ENCODE assay signal across 25 cellular contexts in genomic region chr19:18185538-18185937, GRCh38. TPM values are rescaled to one million over a fixed set of nuclear protein-coding genes. Genes with fewer than 3 reads are reported as not detected.
"Had no signal": no experiment of that assay in that cellular context is flagged by ENCODE, and none has a peak within 500 bp of the region (broad histone marks: within the 10 kb centered on the region; RNA-seq: fewer than 3 reads in every experiment).

No MANE protein-coding gene starts in this region.

- H3K9me3 ChIP-seq: breast epithelium, colonic mucosa, esophagus muscularis mucosa, thyroid gland, upper lobe of right lung had no signal

- H3K4me3 Mint-ChIP-seq: activated CD4-positive, alpha-beta T cell treated with anti-CD3 and anti-CD28 coated beads for 36 hours; activated naive CD8-positive, alpha-beta T cell treated with anti-CD3 and anti-CD28 coated beads, Interleukin-2, amount 10 ng/mL, durations not matched to agents 7 days and 5 days; effector memory CD8-positive, alpha-beta T cell; mesothelial cell of epicardium; stimulated activated naive CD8-positive, alpha-beta T cell treated with anti-CD3 and anti-CD28 coated beads, Interleukin-15, Interleukin-2, amounts not matched to agents 100 ng/mL and 50 ng/mL, for 24 hours had no signal

- H3K27me3 ChIP-seq: breast epithelium, colonic mucosa, dorsolateral prefrontal cortex, hepatocyte, thyroid gland, upper lobe of right lung had no signal

- ATAC-seq: activated CD4-positive, alpha-beta T cell treated with anti-CD3 and anti-CD28 coated beads for 36 hours; effector memory CD8-positive, alpha-beta T cell; left ventricle myocardium superior; upper lobe of right lung had no signal

- H3K36me3 Mint-ChIP-seq: activated naive CD8-positive, alpha-beta T cell treated with anti-CD3 and anti-CD28 coated beads, Interleukin-2, amount 10 ng/mL, durations not matched to agents 7 days and 5 days; mesothelial cell of epicardium had no signal

- H3K27ac ChIP-seq: breast epithelium, colonic mucosa, dorsolateral prefrontal cortex, esophagus muscularis mucosa, hepatocyte, thyroid gland, upper lobe of right lung had no signal

- H3K4me1 ChIP-seq: breast epithelium, colonic mucosa, esophagus muscularis mucosa, thyroid gland, upper lobe of right lung had no signal

- H3K36me3 ChIP-seq: breast epithelium, colonic mucosa, esophagus muscularis mucosa, thyroid gland, upper lobe of right lung had no signal

- H3K27ac Mint-ChIP-seq: activated CD4-positive, alpha-beta T cell treated with anti-CD3 and anti-CD28 coated beads for 36 hours; activated naive CD8-positive, alpha-beta T cell treated with anti-CD3 and anti-CD28 coated beads, Interleukin-2, amount 10 ng/mL, durations not matched to agents 7 days and 5 days; effector memory CD8-positive, alpha-beta T cell; mesothelial cell of epicardium; progenitor cell of endocrine pancreas; stimulated activated naive CD8-positive, alpha-beta T cell treated with anti-CD3 and anti-CD28 coated beads, Interleukin-15, Interleukin-2, amounts not matched to agents 100 ng/mL and 50 ng/mL, for 24 hours had no signal

- H3K9me3 Mint-ChIP-seq: activated naive CD8-positive, alpha-beta T cell treated with anti-CD3 and anti-CD28 coated beads, Interleukin-2, amount 10 ng/mL, durations not matched to agents 7 days and 5 days; effector memory CD8-positive, alpha-beta T cell; mesothelial cell of epicardium; stimulated activated naive CD8-positive, alpha-beta T cell treated with anti-CD3 and anti-CD28 coated beads, Interleukin-15, Interleukin-2, amounts not matched to agents 100 ng/mL and 50 ng/mL, for 24 hours had no signal

- H3K4me2 ChIP-seq: hepatocyte had no signal

- H3K4me3 ChIP-seq: breast epithelium, colonic mucosa, dorsolateral prefrontal cortex, esophagus muscularis mucosa, hepatocyte, thyroid gland, upper lobe of right lung had no signal

- H3K79me2 ChIP-seq: hepatocyte had no signal

- DNase-seq: activated CD4-positive, alpha-beta T cell treated with anti-CD3 and anti-CD28 coated beads for 36 hours; activated CD4-positive, alpha-beta T cell treated with anti-CD3 and anti-CD28 coated beads, Interleukin-2, amount 50 U/mL, for 4 hours; activated naive CD4-positive, alpha-beta T cell treated with Interleukin-2 at 50 U/mL for 16 hours; activated naive CD8-positive, alpha-beta T cell treated with anti-CD3 and anti-CD28 coated beads, Interleukin-2, amount 10 ng/mL, durations not matched to agents 7 days and 5 days; activated T-cell treated with anti-CD3 and anti-CD28 coated beads, Interleukin-2, amount 50 U/mL, for 48 hours; amniotic stem cell; colonic mucosa; dorsolateral prefrontal cortex; effector memory CD8-positive, alpha-beta T cell; glutamatergic neuron; left ventricle myocardium superior; mammary epithelial cell; retina; stimulated activated CD4-positive, alpha-beta T cell treated with anti-CD3 and anti-CD28 coated beads, Interleukin-4, amount 100 ng/mL, for 24 hours; substantia nigra; T-helper 1 cell; thyroid gland; upper lobe of right lung had no signal

- H2AFZ ChIP-seq: hepatocyte had no signal

- H3K4me1 Mint-ChIP-seq: activated CD4-positive, alpha-beta T cell treated with anti-CD3 and anti-CD28 coated beads for 36 hours; activated naive CD8-positive, alpha-beta T cell treated with anti-CD3 and anti-CD28 coated beads, Interleukin-2, amount 10 ng/mL, durations not matched to agents 7 days and 5 days; mesothelial cell of epicardium had no signal

- H3K27me3 Mint-ChIP-seq: activated naive CD8-positive, alpha-beta T cell treated with anti-CD3 and anti-CD28 coated beads, Interleukin-2, amount 10 ng/mL, durations not matched to agents 7 days and 5 days; progenitor cell of endocrine pancreas had no signal

RNA-seq across cellular contexts. Expression of gene IFI30, which starts 11.9 kb away (rescaled TPM):
- total RNA-seq: progenitor cell of endocrine pancreas had no signal

RNA-seq across cellular contexts. Expression of gene PDE4C, which starts 40.7 kb away (rescaled TPM):
- total RNA-seq: activated CD4-positive, alpha-beta T cell treated with anti-CD3 and anti-CD28 coated beads for 36 hours; activated CD8-positive, alpha-beta memory T cell treated with anti-CD3 and anti-CD28 coated beads for 36 hours; mammary epithelial cell had no signal
- polyA plus RNA-seq: mammary epithelial cell had no signal
